Comparison of ENCODE assay signal across 8 cellular contexts in the genomic region with DNA sequence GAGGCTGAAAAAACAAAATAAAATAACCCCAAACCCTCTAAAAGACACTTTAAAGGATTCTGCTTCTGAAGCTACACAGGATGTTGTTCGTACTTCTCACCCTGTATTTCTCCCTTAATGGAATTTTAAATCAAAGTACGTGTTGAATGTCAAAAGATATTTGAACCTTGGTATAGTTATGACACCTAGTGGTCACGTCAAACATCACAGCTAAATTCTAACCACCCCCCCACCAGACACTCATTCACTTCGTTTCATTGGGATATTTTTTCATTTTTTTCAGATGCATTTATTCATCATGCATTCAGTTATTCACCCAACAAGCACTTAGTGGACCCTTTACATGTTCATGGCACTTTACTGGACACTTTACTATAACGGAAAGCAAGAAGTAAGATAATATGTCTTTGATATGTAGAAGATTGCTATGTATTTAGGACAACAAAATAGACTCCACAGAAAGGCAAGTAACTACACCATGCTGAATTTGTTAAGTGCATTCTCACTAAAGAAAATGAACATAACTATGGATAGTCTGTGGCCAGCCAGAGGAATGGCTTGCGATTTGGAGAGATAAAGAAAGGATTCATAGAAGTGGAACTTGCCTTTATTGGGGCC.
DNase-seq lines count a peak whose midpoint lies in the region; ATAC-seq, FAIRE-seq and TF ChIP-seq lines count a peak whose summit lies in the region.

No MANE protein-coding gene starts in this region.

- no peaks in the 10 kb centered on the region for H3K36me3 ChIP-seq in mammary epithelial cell (ENCODE audit: insufficient read depth, low read length)
- H3K36me3 ChIP-seq in transverse colon, result no peaks in the 10 kb centered on the region

- dilution Hi-C loops in mammary epithelial cell (cut with HindIII; ENCODE audit: low sequenced_read_pairs), result no loop called here

- peak; percentile 86 for FAIRE-seq in RCC 7860 (lab: Jason Lieb, UNC)

- H3K9me3 ChIP-seq in mammary epithelial cell (replicated peaks; ENCODE audit: insufficient read depth, low read length) (no peaks in the 10 kb centered on the region), transverse colon (no peaks in the 10 kb centered on the region)

- WGBS in mammary epithelial cell (ENCODE audit: low coverage, missing lambda C conversion rate), result 4% methylated on average over 6 of the region's 6 CpGs
- WGBS in transverse colon (ENCODE audit: low coverage in 1 of 2), 2 donors, result 15 to 24% methylated on average over 4 to 6 of the region's 6 CpGs

- TF ChIP-seq CTCF in mammary epithelial cell (conservative IDR thresholded peaks at IDR 0.05 in 1 of 2, IDR thresholded peaks at IDR 0.05 in 1 of 2; ENCODE audit: extremely low read depth in 1 of 2, insufficient read depth in 1 of 2, low read depth in 1 of 2, low read length in 2 of 2) (peak; percentile 57 to 60), transverse colon (IDR thresholded peaks at IDR 0.05) (peak; percentile 45 to 64 (median 51))

- DNase-seq in stimulated activated CD4-positive, alpha-beta T cell treated with anti-CD3 and anti-CD28 coated beads, Interleukin-1b, Interleukin-23, amount 100 ng/mL, for 48 hours, result peak; percentile 6
- no peak for DNase-seq in stimulated activated CD4-positive, alpha-beta T cell treated with anti-CD3 and anti-CD28 coated beads, Interleukin-4, amount 100 ng/mL, for 1 hour
- DNase-seq in RCC 7860 (ENCODE audit: low spot score) (peak; percentile 9), mammary epithelial cell (peak; percentile 30), left kidney (ENCODE audit: low read depth, low spot score) (peak; percentile 35), transverse colon (no peak)

- H3K9ac ChIP-seq in mammary epithelial cell (ENCODE audit: insufficient read depth, low read length), result no peak overlapping the region

- no peaks in the 10 kb centered on the region for H4K20me1 ChIP-seq in mammary epithelial cell (ENCODE audit: insufficient read depth, low read length)

- BruUV-seq in mammary epithelial cell (replicated peaks; lab: Mats Ljungman, UMichigan), result no TSS peak

- TF ChIP-seq POLR2A in transverse colon (IDR thresholded peaks at IDR 0.05), result no peak

- H3K79me2 ChIP-seq in mammary epithelial cell (ENCODE audit: insufficient read depth, low read length), result no peaks in the 10 kb centered on the region

- H3K4me3 ChIP-seq in mammary epithelial cell (replicated peaks in 1 of 3; ENCODE audit: insufficient read depth in 1 of 3, low read depth in 2 of 3, low read length in 3 of 3) (no peak overlapping the region), transverse colon (no peak overlapping the region)

- TF ChIP-seq EP300 in transverse colon (IDR thresholded peaks at IDR 0.05; ENCODE audit: low read depth), result no peak

- ATAC-seq in HG02884 (IDR thresholded peaks at IDR 0.05; ENCODE audit: unreplicated experiment) (peak; percentile 62), HG03521 (IDR thresholded peaks at IDR 0.05; ENCODE audit: unreplicated experiment) (no peak)

- H3K4me1 ChIP-seq in mammary epithelial cell (ENCODE audit: insufficient read depth, low read length) (no peaks in the 10 kb centered on the region), transverse colon (no peaks in the 10 kb centered on the region)

- H3K27me3 ChIP-seq in mammary epithelial cell (ENCODE audit: insufficient read depth, low read length) (no peaks in the 10 kb centered on the region), transverse colon (no peaks in the 10 kb centered on the region)

- in situ Hi-C loops in mammary epithelial cell (cut with MboI; ENCODE audit: low sequenced_read_pairs in 2 of 2) (loop anchor here in 1 of 2 donors (25.0 kb wide), 1 partner anchor 520 kb away; no protein-coding TSS in a partner anchor), transverse colon (cut with MboI; ENCODE audit: low pct_ligation_motif_present in 1 of 4, low pct_unique_long_range_greater_than_20kb in 1 of 4, low sequenced_read_pairs in 3 of 4) (loop anchor here in 1 of 4 donors (25.0 kb wide), 2 partner anchors 105 to 520 kb away; no protein-coding TSS in a partner anchor)

- CTCF ChIA-PET in mammary epithelial cell (lab: Charles Lee; ENCODE audit: low non-redundant PET), result no interaction called here

- intact Hi-C loops in mammary epithelial cell (cut with micrococcal nuclease), result loop anchor here (1.0 kb wide), 1 partner anchor 527 kb away; no protein-coding TSS in a partner anchor
- intact Hi-C loops in transverse colon (cut with DNase I; ENCODE audit: low total_unique reads), result no loop called here

- no peak overlapping the region for H2AFZ ChIP-seq in mammary epithelial cell (ENCODE audit: low read depth, low read length)

- H3K4me2 ChIP-seq in mammary epithelial cell (ENCODE audit: insufficient read depth, low read depth, low read length), result no peak overlapping the region

- H3K27ac ChIP-seq in mammary epithelial cell (ENCODE audit: insufficient read depth, low read depth, low read length) (no peak overlapping the region), transverse colon (no peak overlapping the region)

Comparison
In these comparisons a context has a peak if more than half of its experiments do, and no peak if none do; other contexts are left out.
1. DNase-seq: peak in stimulated activated CD4-positive, alpha-beta T cell treated with anti-CD3 and anti-CD28 coated beads, Interleukin-1b, Interleukin-23, amount 100 ng/mL, for 48 hours (single experiment), RCC 7860 (single experiment), mammary epithelial cell (single experiment) and left kidney (single experiment); none in stimulated activated CD4-positive, alpha-beta T cell treated with anti-CD3 and anti-CD28 coated beads, Interleukin-4, amount 100 ng/mL, for 1 hour (single experiment) and transverse colon (single experiment).